In genomic region chr9:128551652-128552152, GRCh38 we compare ENCODE assay signal across 8 cellular contexts. TPM values are rescaled to one million over a fixed set of nuclear protein-coding genes. Genes with fewer than 3 reads are reported as not detected.
A peak's percentile ranks its signal among the peaks of the same experiment; 100 is the strongest.
DNase-seq lines count a peak whose midpoint lies in the region; ATAC-seq and TF ChIP-seq lines count a peak whose summit lies in the region.

No MANE protein-coding gene starts in this region.

- H3K9me3 ChIP-seq in HEK293 (ENCODE audit: control insufficient read depth, insufficient read depth, low read depth, low read length) (no peaks in the 10 kb centered on the region), SK-N-MC (ENCODE audit: low read depth, low read length) (no peaks in the 10 kb centered on the region), gastrocnemius medialis (no peaks in the 10 kb centered on the region)

- CTCF ChIA-PET in HEK293 (lab: Yijun Ruan, JAX), result interaction anchor here (0.5 to 2.5 kb wide), 6 partner anchors 10 to 459 kb away, joined by 3 to 12 read pairs (median 3); no protein-coding TSS in a partner anchor

- H3K9ac ChIP-seq in SK-N-MC (ENCODE audit: insufficient read length), result peak overlapping the region; percentile 69

- TF ChIP-seq POLR2A in gastrocnemius medialis (IDR thresholded peaks at IDR 0.05), result no peak

- H3K4me1 ChIP-seq in HEK293 (ENCODE audit: control insufficient read depth, insufficient read depth, low read length) (peaks cover 9% of the 10 kb centered on the region), gastrocnemius medialis (peaks cover 42 to 49% of the 10 kb centered on the region in 2 donors)

- intact Hi-C loops in gastrocnemius medialis (cut with DNase I; ENCODE audit: low total_unique reads), result loop anchor here (1.0 to 5.0 kb wide), 3 partner anchors 49 to 138 kb away; partner anchors contain the start of genes GLE1 and SET

- in situ Hi-C loops in gastrocnemius medialis (cut with MboI; ENCODE audit: low sequenced_read_pairs in 4 of 4), result no loop called here

- DNase-seq in SK-N-MC (ENCODE audit: low read depth, low spot score) (no peak), foreskin fibroblast (no peak), gastrocnemius medialis (no peak), RPMI8226 (no peak), germinal center (ENCODE audit: low spot score) (no peak), DMS 273 treated with DMSO at 0.1 percent for 48 hours (lab: John Stamatoyannopoulos, UW) (no peak)

- ATAC-seq in gastrocnemius medialis (no peak), HG02642 (IDR thresholded peaks at IDR 0.05; ENCODE audit: poor library complexity, unreplicated experiment) (no peak)

- peak overlapping the region; percentile 38; the same call in 1 of the 2 replicates for H3K27ac ChIP-seq in HEK293 (ENCODE audit: extremely low read depth, low read depth, low read length)
- no peak overlapping the region for H3K27ac ChIP-seq in SK-N-MC
- peak overlapping the region; percentile 77 to 97 (median 92) for H3K27ac ChIP-seq in gastrocnemius medialis

- TF ChIP-seq CTCF in HEK293 (tag by site-specific recombination; IDR thresholded peaks at IDR 0.05) (no peak), foreskin fibroblast (IDR thresholded peaks at IDR 0.05; ENCODE audit: low read depth, low read length) (no peak), gastrocnemius medialis (IDR thresholded peaks at IDR 0.05 in 4 of 5, conservative IDR thresholded peaks at IDR 0.05 in 1 of 5) (no peak)

- POLR2A ChIA-PET in HEK293 (lab: Yijun Ruan, JAX), result interaction anchor here (0.8 to 3.0 kb wide), 24 partner anchors 7 to 359 kb away, joined by 3 to 20 read pairs (median 6); partner anchors contain the start of genes GLE1, ODF2 and URM1

- no peaks in the 10 kb centered on the region for H3K27me3 ChIP-seq in gastrocnemius medialis

- no peaks in the 10 kb centered on the region for H3K36me3 ChIP-seq in HEK293 (ENCODE audit: control insufficient read depth in 2 of 2, insufficient read depth in 1 of 2, low read length in 2 of 2)
- H3K36me3 ChIP-seq in SK-N-MC (ENCODE audit: insufficient read depth, low read length), result no peaks in the 10 kb centered on the region
- H3K36me3 ChIP-seq in gastrocnemius medialis, result no peaks in the 10 kb centered on the region

- H3K4me3 ChIP-seq in HEK293 (ENCODE audit: low read depth, low read length) (peak overlapping the region; percentile 77), SK-N-MC (peak overlapping the region; percentile 96), foreskin fibroblast (ENCODE audit: low read depth in 1 of 2, low read length in 2 of 2) (peak overlapping the region; percentile 64 to 65), gastrocnemius medialis (peak overlapping the region; percentile 74 to 100 (median 91))

TF ChIP-seq in HEK293, 187 proteins besides CTCF, POLR2A, EP300 and RAD21 (continues in another document):
- TF ChIP-seq ZNF654 (tag by site-specific recombination; IDR thresholded peaks at IDR 0.05; ENCODE audit: low read depth) (no peak), ZNF501 (tag by site-specific recombination; IDR thresholded peaks at IDR 0.05) (0 out of 2 replicates have a peak, but pooled peaks have one; percentile 20), ZBTB8A (tag by site-specific recombination; IDR thresholded peaks at IDR 0.05) (no peak), MYNN (tag by site-specific recombination; IDR thresholded peaks at IDR 0.05; ENCODE audit: borderline replicate concordance) (no peak), ZNF211 (tag by site-specific recombination; IDR thresholded peaks at IDR 0.05; ENCODE audit: low read depth) (no peak), GLI4 (tag by site-specific recombination; IDR thresholded peaks at IDR 0.05) (no peak), ZNF555 (tag by site-specific recombination; conservative IDR thresholded peaks at IDR 0.05) (no peak), ZNF391 (tag by site-specific recombination; IDR thresholded peaks at IDR 0.05; ENCODE audit: borderline replicate concordance, low read depth) (0 out of 2 replicates have a peak, but pooled peaks have one; percentile 22), ZNF335 (tag by site-specific recombination; conservative IDR thresholded peaks at IDR 0.05) (peak; percentile 62), ZNF664 (tag by site-specific recombination; IDR thresholded peaks at IDR 0.05) (no peak), IKZF3 (tag by site-specific recombination; IDR thresholded peaks at IDR 0.05) (peak; percentile 63), INSM2 (tag by site-specific recombination; IDR thresholded peaks at IDR 0.05) (0 out of 2 replicates have a peak, but pooled peaks have one; percentile 7), ZNF423 (tag by site-specific recombination; IDR thresholded peaks at IDR 0.05) (no peak), ZNF221 (tag by site-specific recombination; IDR thresholded peaks at IDR 0.05; ENCODE audit: borderline replicate concordance) (no peak), ZNF26 (tag by site-specific recombination; IDR thresholded peaks at IDR 0.05) (no peak), ZBTB26 (tag by site-specific recombination; optimal IDR thresholded peaks at IDR 0.05) (no peak), ZNF146 (tag by site-specific recombination; IDR thresholded peaks at IDR 0.05) (no peak), ZNF184 (tag by site-specific recombination; IDR thresholded peaks at IDR 0.05) (no peak), ZNF660 (tag by site-specific recombination; IDR thresholded peaks at IDR 0.05) (peak; percentile 51; the same call in 1 of the 2 replicates), PRDM6 (tag by site-specific recombination; IDR thresholded peaks at IDR 0.05) (no peak), ZSCAN18 (tag by site-specific recombination; IDR thresholded peaks at IDR 0.05) (no peak), ZSCAN23 (tag by site-specific recombination; IDR thresholded peaks at IDR 0.05) (no peak), ZBTB20 (tag by site-specific recombination; IDR thresholded peaks at IDR 0.05) (peak; percentile 75)

RNA-seq across cellular contexts. Expression of gene SPTAN1, which starts 0.7 kb away (rescaled TPM):
- total RNA-seq in gastrocnemius medialis, result 10 to 100 TPM; 30.2 to 41.5 (median 33.0) TPM

RNA-seq across cellular contexts. Expression of gene GLE1, which starts 47.2 kb away (rescaled TPM):
- total RNA-seq in gastrocnemius medialis, result 10 to 100 TPM; 31.4 to 56.7 (median 32.7) TPM
